ENCODE assay signal across 9 cellular contexts in genomic region chr18:38940863-38941531, GRCh38.
DNase-seq lines count a peak whose midpoint lies in the region; ATAC-seq and TF ChIP-seq lines count a peak whose summit lies in the region.
"Had no signal": no experiment of that assay in that cellular context is flagged by ENCODE, and none has a peak within 500 bp of the region (broad histone marks: within the 10 kb centered on the region; RNA-seq: fewer than 3 reads in every experiment).

No MANE protein-coding gene starts in this region.

- H2BK5ac ChIP-seq in trophoblast cell (ENCODE audit: low read depth, low read length, poor library complexity): no peak overlapping the region

- no peaks in the 10 kb centered on the region for H3F3A ChIP-seq in SU-DHL-6 (ENCODE audit: insufficient read depth)

- ATAC-seq in GM19328 (IDR thresholded peaks at IDR 0.05; ENCODE audit: unreplicated experiment) (peak; percentile 69), HG03432 (IDR thresholded peaks at IDR 0.05; ENCODE audit: unreplicated experiment) (peak; percentile 88), omental fat pad (ENCODE audit: low FRiP score) (no peak)

- H4K91ac ChIP-seq in trophoblast cell (ENCODE audit: low read depth, low read length): no peak overlapping the region

- WGBS in trophoblast cell (ENCODE audit: extremely low coverage, insufficient coverage, insufficient read length): no CpG with 5 or more reads among the region's 13 CpGs

- intact Hi-C loops in uterus (cut with DNase I; ENCODE audit: low total_unique reads): no loop called here

- H3K9ac ChIP-seq in SU-DHL-6 (ENCODE audit: low read length) (no peak overlapping the region), trophoblast cell (ENCODE audit: low read length) (no peak overlapping the region)

- H3K27me3 ChIP-seq in SU-DHL-6 (ENCODE audit: low read length): no peaks in the 10 kb centered on the region
- no peaks in the 10 kb centered on the region for H3K27me3 ChIP-seq in trophoblast cell (ENCODE audit: insufficient read depth, low read length)
- H3K27me3 ChIP-seq in uterus: no peaks in the 10 kb centered on the region

- no peaks in the 10 kb centered on the region for H3K79me2 ChIP-seq in SU-DHL-6 (ENCODE audit: insufficient read depth, low read length)
- no peaks in the 10 kb centered on the region for H3K79me2 ChIP-seq in trophoblast cell (ENCODE audit: control insufficient read depth, insufficient read depth, low read length, poor library complexity)

- H4K12ac ChIP-seq in trophoblast cell (ENCODE audit: low read depth, low read length): no peak overlapping the region

- peak overlapping the region; percentile 20 for H2AFZ ChIP-seq in SU-DHL-6 (ENCODE audit: low read depth, low read length, severe bottlenecking)
- H2AFZ ChIP-seq in trophoblast cell (ENCODE audit: insufficient read depth, low read length, poor library complexity): no peak overlapping the region

- peak; percentile 89 for DNase-seq in ACHN
- DNase-seq in astrocyte of the cerebellum (ENCODE audit: low read depth): peak; percentile 15
- peak; percentile 81 to 95 for DNase-seq in trophoblast cell
- DNase-seq in uterus: no peak
- DNase-seq in omental fat pad (ENCODE audit: low spot score): no peak

- no peak overlapping the region for H3K18ac ChIP-seq in trophoblast cell (ENCODE audit: low read length)

- H3K27ac ChIP-seq in SU-DHL-6 (ENCODE audit: low read depth, low read length): no peak overlapping the region
- H3K27ac ChIP-seq in trophoblast cell (ENCODE audit: low read depth, low read length): no peak overlapping the region
- H3K27ac ChIP-seq in uterus: no peak overlapping the region

- H3K36me3 ChIP-seq in SU-DHL-6 (ENCODE audit: low read length) (no peaks in the 10 kb centered on the region), trophoblast cell (ENCODE audit: control insufficient read depth in 1 of 2, insufficient read depth in 2 of 2, low read length in 2 of 2) (no peaks in the 10 kb centered on the region), uterus (no peaks in the 10 kb centered on the region)

- H2BK12ac ChIP-seq in trophoblast cell (ENCODE audit: low read length): no peak overlapping the region

- H3K4ac ChIP-seq in trophoblast cell (ENCODE audit: low read depth, low read length): no peak overlapping the region

- H4K20me1 ChIP-seq in SU-DHL-6 (ENCODE audit: low read depth, low read length): no peaks in the 10 kb centered on the region

- no peaks in the 10 kb centered on the region for H3K9me2 ChIP-seq in SU-DHL-6 (replicated peaks; ENCODE audit: insufficient read depth, low read length)

- H3K14ac ChIP-seq in trophoblast cell (ENCODE audit: low read length): no peak overlapping the region

- H3K4me2 ChIP-seq in SU-DHL-6 (ENCODE audit: low read depth, low read length, poor library complexity, severe bottlenecking): peak overlapping the region; percentile 19
- H3K4me2 ChIP-seq in trophoblast cell (ENCODE audit: low read length): no peak overlapping the region

- H3K79me1 ChIP-seq in trophoblast cell (ENCODE audit: low read length): no peaks in the 10 kb centered on the region

- no peak overlapping the region for H3K23ac ChIP-seq in trophoblast cell (ENCODE audit: low read length)

- TF ChIP-seq CTCF in SU-DHL-6 (IDR thresholded peaks at IDR 0.05; ENCODE audit: insufficient read depth, low read length, poor library complexity, severe bottlenecking) (no peak), astrocyte of the cerebellum (IDR thresholded peaks at IDR 0.05; ENCODE audit: low read depth, low read length, missing control alignments) (no peak), uterus (IDR thresholded peaks at IDR 0.05) (no peak), omental fat pad (IDR thresholded peaks at IDR 0.05) (no peak)

- H3K4me3 ChIP-seq in SU-DHL-6 (ENCODE audit: insufficient read depth, low read length, poor library complexity, severe bottlenecking) (no peak overlapping the region), astrocyte of the cerebellum (ENCODE audit: low read depth, low read length) (no peak overlapping the region), trophoblast cell (ENCODE audit: low read depth, low read length) (no peak overlapping the region), uterus (no peak overlapping the region)
- H3K4me3 ChIP-seq: lung had no signal

- H3K4me1 ChIP-seq in trophoblast cell (ENCODE audit: control insufficient read depth in 1 of 2, insufficient read depth in 2 of 2, low read length in 2 of 2) (no peaks in the 10 kb centered on the region), uterus (no peaks in the 10 kb centered on the region)

- H3K9me3 ChIP-seq in SU-DHL-6 (ENCODE audit: insufficient read depth, low read length) (0 out of 2 replicates have a peak, but pooled peaks cover 3% of the 10 kb centered on the region), trophoblast cell (ENCODE audit: insufficient read depth, low read depth, low read length) (peaks cover 6% of the 10 kb centered on the region), uterus (no peaks in the 10 kb centered on the region)

- H2AK5ac ChIP-seq in trophoblast cell (ENCODE audit: low read length): no peak overlapping the region

- no peak overlapping the region for H2BK120ac ChIP-seq in trophoblast cell (ENCODE audit: insufficient read depth, low read length, poor library complexity)

- no peak for TF ChIP-seq POLR2A in uterus (IDR thresholded peaks at IDR 0.05)

- H4K8ac ChIP-seq in trophoblast cell (ENCODE audit: low read depth, low read length): no peak overlapping the region

- in situ Hi-C loops in ACHN (cut with HindIII; ENCODE audit: low pct_ligation_motif_present, low pct_unique_long_range_greater_than_20kb, low sequenced_read_pairs) (no loop called here), astrocyte of the cerebellum (cut with HindIII; ENCODE audit: low sequenced_read_pairs) (no loop called here)

Comparison
In these comparisons a context has a peak if more than half of its experiments do, and no peak if none do; other contexts are left out.
1. DNase-seq: peak in ACHN (single experiment), astrocyte of the cerebellum (single experiment) and trophoblast cell (2 of 2); none in uterus (0 of 2) and omental fat pad (single experiment).